ENCODE assay signal across 1 cellular context in the genomic region with DNA sequence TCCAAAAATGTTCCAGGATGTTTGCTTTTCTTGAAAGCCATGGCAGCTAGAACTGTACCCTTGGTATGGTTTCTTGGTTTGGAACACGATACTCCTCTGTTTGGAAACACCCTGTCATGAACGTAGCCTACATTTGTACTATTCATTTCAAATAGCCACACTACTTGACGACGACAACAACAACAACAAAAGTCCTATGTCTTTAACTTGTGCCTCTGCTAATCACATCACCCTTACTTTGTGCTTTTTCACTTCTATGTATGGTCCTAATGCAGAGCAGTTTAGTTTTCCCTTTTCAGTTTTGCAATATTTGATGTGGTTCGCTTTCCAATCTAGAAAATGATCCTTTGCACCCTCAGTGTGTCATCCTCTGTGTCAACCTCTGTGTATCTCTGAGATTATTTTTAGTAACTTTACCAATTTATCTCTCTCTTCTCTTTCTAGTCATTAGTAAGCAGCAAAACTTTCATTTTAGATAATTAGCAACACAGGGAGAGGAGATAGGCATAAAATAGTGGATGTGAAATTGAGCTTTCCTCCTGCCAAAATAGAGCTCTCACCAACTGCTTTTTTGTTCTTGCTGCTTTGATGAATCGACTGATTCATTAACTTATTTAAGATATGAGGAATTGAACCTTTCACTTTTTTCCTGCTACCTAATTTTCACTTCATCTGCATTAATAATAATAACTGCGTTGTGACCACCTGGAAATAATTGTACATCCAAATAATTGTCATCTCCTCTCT.
TF ChIP-seq lines count a peak whose summit lies in the region.

No MANE protein-coding gene starts in this region.

TF ChIP-seq in GM23338, 12 proteins besides CTCF, POLR2A, EP300 and RAD21:
- TF ChIP-seq, protein P1, sequence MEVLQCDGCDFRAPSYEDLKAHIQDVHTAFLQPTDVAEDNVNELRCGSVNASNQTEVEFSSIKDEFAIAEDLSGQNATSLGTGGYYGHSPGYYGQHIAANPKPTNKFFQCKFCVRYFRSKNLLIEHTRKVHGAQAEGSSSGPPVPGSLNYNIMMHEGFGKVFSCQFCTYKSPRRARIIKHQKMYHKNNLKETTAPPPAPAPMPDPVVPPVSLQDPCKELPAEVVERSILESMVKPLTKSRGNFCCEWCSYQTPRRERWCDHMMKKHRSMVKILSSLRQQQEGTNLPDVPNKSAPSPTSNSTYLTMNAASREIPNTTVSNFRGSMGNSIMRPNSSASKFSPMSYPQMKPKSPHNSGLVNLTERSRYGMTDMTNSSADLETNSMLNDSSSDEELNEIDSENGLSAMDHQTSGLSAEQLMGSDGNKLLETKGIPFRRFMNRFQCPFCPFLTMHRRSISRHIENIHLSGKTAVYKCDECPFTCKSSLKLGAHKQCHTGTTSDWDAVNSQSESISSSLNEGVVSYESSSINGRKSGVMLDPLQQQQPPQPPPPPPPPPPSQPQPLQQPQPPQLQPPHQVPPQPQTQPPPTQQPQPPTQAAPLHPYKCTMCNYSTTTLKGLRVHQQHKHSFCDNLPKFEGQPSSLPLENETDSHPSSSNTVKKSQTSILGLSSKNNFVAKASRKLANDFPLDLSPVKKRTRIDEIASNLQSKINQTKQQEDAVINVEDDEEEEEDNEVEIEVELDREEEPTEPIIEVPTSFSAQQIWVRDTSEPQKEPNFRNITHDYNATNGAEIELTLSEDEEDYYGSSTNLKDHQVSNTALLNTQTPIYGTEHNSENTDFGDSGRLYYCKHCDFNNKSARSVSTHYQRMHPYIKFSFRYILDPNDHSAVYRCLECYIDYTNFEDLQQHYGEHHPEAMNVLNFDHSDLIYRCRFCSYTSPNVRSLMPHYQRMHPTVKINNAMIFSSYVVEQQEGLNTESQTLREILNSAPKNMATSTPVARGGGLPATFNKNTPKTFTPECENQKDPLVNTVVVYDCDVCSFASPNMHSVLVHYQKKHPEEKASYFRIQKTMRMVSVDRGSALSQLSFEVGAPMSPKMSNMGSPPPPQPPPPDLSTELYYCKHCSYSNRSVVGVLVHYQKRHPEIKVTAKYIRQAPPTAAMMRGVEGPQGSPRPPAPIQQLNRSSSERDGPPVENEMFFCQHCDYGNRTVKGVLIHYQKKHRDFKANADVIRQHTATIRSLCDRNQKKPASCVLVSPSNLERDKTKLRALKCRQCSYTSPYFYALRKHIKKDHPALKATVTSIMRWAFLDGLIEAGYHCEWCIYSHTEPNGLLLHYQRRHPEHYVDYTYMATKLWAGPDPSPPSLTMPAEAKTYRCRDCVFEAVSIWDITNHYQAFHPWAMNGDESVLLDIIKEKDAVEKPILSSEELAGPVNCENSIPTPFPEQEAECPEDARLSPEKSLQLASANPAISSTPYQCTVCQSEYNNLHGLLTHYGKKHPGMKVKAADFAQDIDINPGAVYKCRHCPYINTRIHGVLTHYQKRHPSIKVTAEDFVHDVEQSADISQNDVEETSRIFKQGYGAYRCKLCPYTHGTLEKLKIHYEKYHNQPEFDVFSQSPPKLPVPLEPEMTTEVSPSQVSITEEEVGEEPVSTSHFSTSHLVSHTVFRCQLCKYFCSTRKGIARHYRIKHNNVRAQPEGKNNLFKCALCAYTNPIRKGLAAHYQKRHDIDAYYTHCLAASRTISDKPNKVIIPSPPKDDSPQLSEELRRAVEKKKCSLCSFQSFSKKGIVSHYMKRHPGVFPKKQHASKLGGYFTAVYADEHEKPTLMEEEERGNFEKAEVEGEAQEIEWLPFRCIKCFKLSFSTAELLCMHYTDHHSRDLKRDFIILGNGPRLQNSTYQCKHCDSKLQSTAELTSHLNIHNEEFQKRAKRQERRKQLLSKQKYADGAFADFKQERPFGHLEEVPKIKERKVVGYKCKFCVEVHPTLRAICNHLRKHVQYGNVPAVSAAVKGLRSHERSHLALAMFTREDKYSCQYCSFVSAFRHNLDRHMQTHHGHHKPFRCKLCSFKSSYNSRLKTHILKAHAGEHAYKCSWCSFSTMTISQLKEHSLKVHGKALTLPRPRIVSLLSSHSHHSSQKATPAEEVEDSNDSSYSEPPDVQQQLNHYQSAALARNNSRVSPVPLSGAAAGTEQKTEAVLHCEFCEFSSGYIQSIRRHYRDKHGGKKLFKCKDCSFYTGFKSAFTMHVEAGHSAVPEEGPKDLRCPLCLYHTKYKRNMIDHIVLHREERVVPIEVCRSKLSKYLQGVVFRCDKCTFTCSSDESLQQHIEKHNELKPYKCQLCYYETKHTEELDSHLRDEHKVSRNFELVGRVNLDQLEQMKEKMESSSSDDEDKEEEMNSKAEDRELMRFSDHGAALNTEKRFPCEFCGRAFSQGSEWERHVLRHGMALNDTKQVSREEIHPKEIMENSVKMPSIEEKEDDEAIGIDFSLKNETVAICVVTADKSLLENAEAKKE (CRISPR knock-in tag; IDR thresholded peaks at IDR 0.05): no peak
- TF ChIP-seq CREB1 (CRISPR knock-in tag; IDR thresholded peaks at IDR 0.05; ENCODE audit: low read depth) (no peak), NANOG (IDR thresholded peaks at IDR 0.05; ENCODE audit: borderline replicate concordance) (no peak), POLR2AphosphoS5 (IDR thresholded peaks at IDR 0.05; ENCODE audit: low read depth) (no peak), JUNB (IDR thresholded peaks at IDR 0.05; ENCODE audit: unreplicated experiment) (no peak)
